In genomic region chr3:32780071-32780734, GRCh38 we compare ENCODE assay signal across 9 cellular contexts. TPM values are rescaled to one million over a fixed set of nuclear protein-coding genes. Genes with fewer than 3 reads are reported as not detected.
DNase-seq lines count a peak whose midpoint lies in the region; ATAC-seq and TF ChIP-seq lines count a peak whose summit lies in the region.
"Had no signal": no experiment of that assay in that cellular context is flagged by ENCODE, and none has a peak within 500 bp of the region (broad histone marks: within the 10 kb centered on the region; RNA-seq: fewer than 3 reads in every experiment).

No MANE protein-coding gene starts in this region.

- H3K4me3 ChIP-seq in GM23248 (peak overlapping the region; percentile 86; the same call in 1 of the 2 replicates), PC-9 (peak overlapping the region; percentile 65; the same call in 1 of the 2 replicates), esophagus muscularis mucosa (peak overlapping the region; percentile 55 to 62 (median 60))

- H3K9me2 ChIP-seq in GM23248 (ENCODE audit: insufficient read depth) (no peaks in the 10 kb centered on the region), PC-9 (ENCODE audit: insufficient read depth) (no peaks in the 10 kb centered on the region)

- intact Hi-C loops in PC-9 (cut with micrococcal nuclease; ENCODE audit: unreplicated experiment) (loop anchor here (2.0 to 10.0 kb wide), 2 partner anchors 47 to 125 kb away; no protein-coding TSS in a partner anchor), esophagus muscularis mucosa (cut with DNase I) (loop anchor here (2.0 kb wide), 1 partner anchor 155 kb away; no protein-coding TSS in a partner anchor)

- ATAC-seq in HG03025 (IDR thresholded peaks at IDR 0.05; ENCODE audit: low FRiP score, unreplicated experiment) (no peak), GM18517 (IDR thresholded peaks at IDR 0.05; ENCODE audit: unreplicated experiment) (no peak)

- H3K27ac Mint-ChIP-seq in progenitor cell of endocrine pancreas: peak overlapping the region; percentile 97

- peaks cover 8% of the 10 kb centered on the region for H3K27me3 Mint-ChIP-seq in progenitor cell of endocrine pancreas

- H3F3A ChIP-seq in GM23248 (ENCODE audit: insufficient read depth): no peaks in the 10 kb centered on the region
- no peaks in the 10 kb centered on the region for H3F3A ChIP-seq in PC-9 (ENCODE audit: insufficient read depth, low read depth)

- WGBS in GM23248 (ENCODE audit: low coverage in 1 of 2, low lambda C conversion rate in 2 of 2, missing lambda C conversion rate in 2 of 2), 2 experiments: 92 to 93% methylated on average over 10 of the region's 10 CpGs
- WGBS in esophagus muscularis mucosa: 86% methylated on average over 10 of the region's 10 CpGs

- H3K79me2 ChIP-seq in GM23248 (ENCODE audit: insufficient read depth) (no peaks in the 10 kb centered on the region), PC-9 (ENCODE audit: low read depth) (no peaks in the 10 kb centered on the region)

- no peak for TF ChIP-seq EP300 in esophagus muscularis mucosa (IDR thresholded peaks at IDR 0.05)

- H3K4me1 Mint-ChIP-seq in progenitor cell of endocrine pancreas (ENCODE audit: low read depth): peaks cover 1% of the 10 kb centered on the region

- no TSS peak for BruUV-seq in PC-9 (replicated peaks; lab: Mats Ljungman, UMichigan)

- H3K27me3 ChIP-seq in GM23248 (replicated peaks; ENCODE audit: insufficient read depth): no peaks in the 10 kb centered on the region
- no peaks in the 10 kb centered on the region for H3K27me3 ChIP-seq in PC-9 (ENCODE audit: insufficient read depth, low read depth)
- H3K27me3 ChIP-seq in esophagus muscularis mucosa: peaks cover 0 to 11% (median 0%) of the 10 kb centered on the region in 4 donors

- TF ChIP-seq CTCF in PC-9 (conservative IDR thresholded peaks at IDR 0.05) (no peak), esophagus muscularis mucosa (IDR thresholded peaks at IDR 0.05) (no peak), progenitor cell of endocrine pancreas (IDR thresholded peaks at IDR 0.05; ENCODE audit: unreplicated experiment) (no peak)

- H3K4me1 ChIP-seq in GM23248 (ENCODE audit: insufficient read depth) (no peaks in the 10 kb centered on the region), PC-9 (replicated peaks; ENCODE audit: insufficient read depth) (no peaks in the 10 kb centered on the region), esophagus muscularis mucosa (peaks cover 7 to 15% (median 15%) of the 10 kb centered on the region in 4 donors)

- H3K4me2 ChIP-seq in GM23248 (ENCODE audit: unreplicated experiment) (peak overlapping the region; percentile 92), PC-9 (peak overlapping the region; percentile 83)

- in situ Hi-C loops in GM23248 (cut with MboI): no loop called here

- H4K20me1 ChIP-seq in GM23248 (ENCODE audit: insufficient read depth) (no peaks in the 10 kb centered on the region), PC-9 (ENCODE audit: insufficient read depth) (no peaks in the 10 kb centered on the region)

- DNase-seq in GM23248 (no peak), PC-9 (no peak), esophagus muscularis mucosa (ENCODE audit: extremely low spot score) (no peak), progenitor cell of endocrine pancreas (ENCODE audit: low spot score, unreplicated experiment) (no peak), DMS79 treated with DMSO at 0.1 percent for 48 hours (lab: John Stamatoyannopoulos, UW) (no peak), SKM-1 treated with dmso at 0.1 percent for 144 hours (lab: John Stamatoyannopoulos, UW; ENCODE audit: unreplicated experiment) (no peak)

- POLR2A ChIA-PET in PC-9 (lab: Charles Lee; ENCODE audit: unreplicated experiment): interaction anchor here (0.6 kb wide), 1 partner anchor 863 kb away, joined by 3 read pairs; no protein-coding TSS in a partner anchor

- CTCF ChIA-PET in PC-9 (lab: Charles Lee): interaction anchor here (0.6 kb wide), 2 partner anchors 159 to 318 kb away, joined by 4 to 5 read pairs; no protein-coding TSS in a partner anchor

- no peak overlapping the region for H3K9ac ChIP-seq in GM23248

- no peaks in the 10 kb centered on the region for H3K9me3 Mint-ChIP-seq in progenitor cell of endocrine pancreas (ENCODE audit: low read depth)

- peaks cover 5% of the 10 kb centered on the region for H3K36me3 Mint-ChIP-seq in progenitor cell of endocrine pancreas (ENCODE audit: insufficient read depth)

- no peak overlapping the region for H3K27ac ChIP-seq in GM23248
- H3K27ac ChIP-seq in PC-9: no peak overlapping the region
- H3K27ac ChIP-seq in esophagus muscularis mucosa (replicated peaks in 1 of 4): no peak overlapping the region

- no peak for TF ChIP-seq POLR2A in esophagus muscularis mucosa (IDR thresholded peaks at IDR 0.05; ENCODE audit: low read depth)

- H3K36me3 ChIP-seq in GM23248 (ENCODE audit: low read depth) (no peaks in the 10 kb centered on the region), PC-9 (ENCODE audit: low read depth) (no peaks in the 10 kb centered on the region), esophagus muscularis mucosa (peaks cover 0 to 12% (median 2%) of the 10 kb centered on the region in 4 donors)

- H3K9me3 ChIP-seq in GM23248 (ENCODE audit: low read depth): no peaks in the 10 kb centered on the region
- H3K9me3 ChIP-seq in PC-9 (ENCODE audit: insufficient read depth, low read depth): no peaks in the 10 kb centered on the region
- no peaks in the 10 kb centered on the region for H3K9me3 ChIP-seq in esophagus muscularis mucosa

- H3K4me3 Mint-ChIP-seq in progenitor cell of endocrine pancreas (ENCODE audit: low read depth): peak overlapping the region; percentile 84

- H2AFZ ChIP-seq in GM23248 (peak overlapping the region; percentile 95), PC-9 (no peak overlapping the region)

RNA-seq across cellular contexts. Expression of gene TRIM71, which starts 37.6 kb away (rescaled TPM):
- under 0.01 TPM in 1 of 2 replicates, not detected in the other for total RNA-seq in GM23248 (2014; rRNA removed; shearing (Covaris generic))
- 0.03 TPM in 1 of 2 replicates, not detected in the other for polyA plus RNA-seq in GM23248 (2016; fragmentation: Nextera tagmentation; extraction: Ambion mirVana)
- total RNA-seq in PC-9 (2021) (not detected in 2 replicates), esophagus muscularis mucosa (not detected), progenitor cell of endocrine pancreas (61.3 and 61.6 TPM in 2 replicates)
- total RNA-seq: dermis blood vessel endothelial cell had no signal

Comparison
In these comparisons a context has a peak if more than half of its experiments do, and no peak if none do; other contexts are left out.
1. RNA of gene TRIM71, which starts 37.6 kb away (total RNA-seq): 61.3 to 61.6 TPM in progenitor cell of endocrine pancreas; under 0.01 TPM in GM23248, not detected in PC-9 and not detected in esophagus muscularis mucosa; every median in the first group is over 10 times any median in the second.
2. Peak in every context shown above with its lines, with median percentiles within 50 percentile points of each other: H3K4me3 ChIP-seq.